Comparison of ENCODE assay signal across 1 cellular context in the genomic region with DNA sequence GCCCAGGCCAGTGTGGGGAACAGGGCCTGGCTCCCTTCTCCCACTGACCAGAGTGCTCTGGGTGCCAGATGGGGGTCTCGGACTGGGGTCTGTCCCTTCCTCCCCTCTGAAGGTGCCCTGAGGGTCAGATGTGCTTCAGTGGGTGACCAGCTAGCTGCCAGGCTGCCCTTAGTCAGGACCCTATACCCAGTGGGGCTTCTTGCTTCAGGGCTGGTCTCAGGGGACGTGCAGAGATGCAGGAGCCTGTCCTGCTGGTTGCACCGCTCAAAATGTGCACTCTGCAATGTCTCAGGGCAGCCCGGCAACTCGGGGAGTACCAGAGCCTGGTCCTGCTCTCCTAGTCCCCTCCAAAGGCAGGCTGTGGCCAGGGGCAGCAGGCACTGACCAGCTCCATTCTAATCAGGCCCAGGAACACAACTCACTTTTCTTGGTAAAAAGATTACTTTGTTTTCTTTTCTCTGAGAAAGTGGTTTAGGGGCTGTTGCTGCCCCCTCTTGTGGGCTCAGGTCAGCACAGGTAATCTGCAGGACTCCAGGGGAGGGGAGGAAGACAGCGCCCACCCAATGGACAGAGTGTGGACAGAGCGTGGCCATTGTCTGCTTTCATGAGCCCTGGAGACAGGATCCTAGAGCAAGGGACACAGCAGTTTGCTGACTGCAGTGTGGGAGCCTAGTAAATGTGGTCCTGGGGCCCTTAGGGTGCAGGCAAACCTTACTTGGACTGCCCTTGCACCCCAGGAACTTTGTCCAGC.
TF ChIP-seq lines count a peak whose summit lies in the region.

No MANE protein-coding gene starts in this region.

TF ChIP-seq in K562, 482 proteins besides CTCF, POLR2A, EP300 and RAD21 (continued from another document and continues in another):
- 0 out of 2 replicates have a peak, but pooled peaks have one; percentile 15 for TF ChIP-seq CAMTA2 (CRISPR knock-in tag; conservative IDR thresholded peaks at IDR 0.05)
- TF ChIP-seq ZNF143 (CRISPR knock-in tag; IDR thresholded peaks at IDR 0.05): 0 out of 2 replicates have a peak, but pooled peaks have one; percentile 27
- 0 out of 2 replicates have a peak, but pooled peaks have one; percentile 21 for TF ChIP-seq JUNB (CRISPR knock-in tag; conservative IDR thresholded peaks at IDR 0.05)
- TF ChIP-seq TCF3 (CRISPR knock-in tag; IDR thresholded peaks at IDR 0.05): 0 out of 2 replicates have a peak, but pooled peaks have one; percentile 10
- 0 out of 2 replicates have a peak, but pooled peaks have one; percentile 30 for TF ChIP-seq CBX1 (IDR thresholded peaks at IDR 0.05; ENCODE audit: low read depth)
- TF ChIP-seq ZBTB17 (CRISPR knock-in tag; IDR thresholded peaks at IDR 0.05): peak; percentile 28; the same call in 1 of the 2 replicates
- TF ChIP-seq ZNF324 (CRISPR knock-in tag; IDR thresholded peaks at IDR 0.05): peak; percentile 31; the same call in 1 of the 2 replicates
- TF ChIP-seq TARDBP (IDR thresholded peaks at IDR 0.05): no peak
- TF ChIP-seq ZBTB1 (CRISPR knock-in tag; IDR thresholded peaks at IDR 0.05; ENCODE audit: borderline replicate concordance, low read depth): peak; percentile 73; the same call in 1 of the 2 replicates
- TF ChIP-seq RERE (CRISPR knock-in tag; IDR thresholded peaks at IDR 0.05; ENCODE audit: borderline replicate concordance): peak; percentile 98
- TF ChIP-seq MYNN (IDR thresholded peaks at IDR 0.05): peak; percentile 68; the same call in 1 of the 2 replicates
- TF ChIP-seq MYNN (CRISPR knock-in tag; IDR thresholded peaks at IDR 0.05): no peak
- TF ChIP-seq DIDO1 (tag; IDR thresholded peaks at IDR 0.05; ENCODE audit: low read depth): peak; percentile 44; the same call in 1 of the 2 replicates
- no peak for TF ChIP-seq TCF7L2 (IDR thresholded peaks at IDR 0.05; ENCODE audit: low read depth, low read length)
- TF ChIP-seq FOXA3 (CRISPR knock-in tag; conservative IDR thresholded peaks at IDR 0.05 in 1 of 2, IDR thresholded peaks at IDR 0.05 in 1 of 2): 0 out of 4 replicates have a peak, but pooled peaks of 1 of the 2 experiments have one; percentile 53
- no peak for TF ChIP-seq EZH2 (IDR thresholded peaks at IDR 0.05; ENCODE audit: borderline replicate concordance, low read depth, low read length)
- TF ChIP-seq RBM22 (IDR thresholded peaks at IDR 0.05; ENCODE audit: low read depth, low read length, poor library complexity, severe bottlenecking): no peak
- peak in 1 of 2 experiments; percentile 18; a peak in 1 of 4 replicates for TF ChIP-seq TEAD1 (CRISPR knock-in tag; IDR thresholded peaks at IDR 0.05)
- peak; percentile 65; the same call in 1 of the 2 replicates for TF ChIP-seq ZNF347 (CRISPR knock-in tag; IDR thresholded peaks at IDR 0.05; ENCODE audit: low read depth)
- TF ChIP-seq ZBTB5 (IDR thresholded peaks at IDR 0.05): no peak
- TF ChIP-seq POLR2G (IDR thresholded peaks at IDR 0.05; ENCODE audit: low read depth, low read length): peak; percentile 68
- peak; percentile 17; the same call in 1 of the 2 replicates for TF ChIP-seq HDAC6 (IDR thresholded peaks at IDR 0.05; ENCODE audit: low read depth, low read length)
- 0 out of 2 replicates have a peak, but pooled peaks have one; percentile 7 for TF ChIP-seq RHOXF2B (CRISPR knock-in tag; conservative IDR thresholded peaks at IDR 0.05)
- no peak for TF ChIP-seq ZNF778 (CRISPR knock-in tag; IDR thresholded peaks at IDR 0.05)
- TF ChIP-seq ETV6 (IDR thresholded peaks at IDR 0.05; ENCODE audit: borderline replicate concordance in 1 of 2, low read depth in 2 of 2, low read length in 1 of 2): no peak
- TF ChIP-seq ETV6 (CRISPR knock-in tag; IDR thresholded peaks at IDR 0.05; ENCODE audit: borderline replicate concordance): no peak
- no peak for TF ChIP-seq ZNF445 (CRISPR knock-in tag; IDR thresholded peaks at IDR 0.05; ENCODE audit: low read depth)
- TF ChIP-seq SNAPC5 (CRISPR knock-in tag; IDR thresholded peaks at IDR 0.05): no peak
- no peak for TF ChIP-seq ZNF23 (CRISPR knock-in tag; IDR thresholded peaks at IDR 0.05)
- peak; percentile 36; the same call in 1 of the 2 replicates for TF ChIP-seq GABPB1 (CRISPR knock-in tag; IDR thresholded peaks at IDR 0.05)
- TF ChIP-seq HEY1 (CRISPR knock-in tag; IDR thresholded peaks at IDR 0.05; ENCODE audit: borderline replicate concordance): no peak
- TF ChIP-seq BCOR (IDR thresholded peaks at IDR 0.05): no peak
- peak; percentile 38; the same call in 1 of the 2 replicates for TF ChIP-seq ZBTB26 (CRISPR knock-in tag; IDR thresholded peaks at IDR 0.05)
- no peak for TF ChIP-seq NCOR1 (IDR thresholded peaks at IDR 0.05)
- TF ChIP-seq PTBP1 (IDR thresholded peaks at IDR 0.05; ENCODE audit: low read depth, low read length): no peak
- no peak; the same call in 1 of the 2 replicates for TF ChIP-seq ZFX (CRISPR knock-in tag; IDR thresholded peaks at IDR 0.05)
- TF ChIP-seq ZNF431 (CRISPR knock-in tag; IDR thresholded peaks at IDR 0.05): 0 out of 2 replicates have a peak, but pooled peaks have one; percentile 26
- TF ChIP-seq RFX1 (IDR thresholded peaks at IDR 0.05): no peak
- 0 out of 2 replicates have a peak, but pooled peaks have one; percentile 68 for TF ChIP-seq FOXP1 (CRISPR knock-in tag; IDR thresholded peaks at IDR 0.05)
- no peak for TF ChIP-seq SFPQ (IDR thresholded peaks at IDR 0.05; ENCODE audit: low read depth, low read length)
- peak; percentile 63; the same call in 1 of the 2 replicates for TF ChIP-seq ERF (CRISPR knock-in tag; IDR thresholded peaks at IDR 0.05)
- peak; percentile 84; the same call in 1 of the 2 replicates for TF ChIP-seq NR4A1 (CRISPR knock-in tag; IDR thresholded peaks at IDR 0.05)
- no peak for TF ChIP-seq NR4A1 (tag; IDR thresholded peaks at IDR 0.05)
- no peak for TF ChIP-seq CHCHD3 (CRISPR knock-in tag; IDR thresholded peaks at IDR 0.05)
- TF ChIP-seq ATF7 (IDR thresholded peaks at IDR 0.05): no peak
- 0 out of 2 replicates have a peak, but pooled peaks have one; percentile 52 for TF ChIP-seq PURB (CRISPR knock-in tag; IDR thresholded peaks at IDR 0.05; ENCODE audit: low read depth)
- TF ChIP-seq, protein P1, sequence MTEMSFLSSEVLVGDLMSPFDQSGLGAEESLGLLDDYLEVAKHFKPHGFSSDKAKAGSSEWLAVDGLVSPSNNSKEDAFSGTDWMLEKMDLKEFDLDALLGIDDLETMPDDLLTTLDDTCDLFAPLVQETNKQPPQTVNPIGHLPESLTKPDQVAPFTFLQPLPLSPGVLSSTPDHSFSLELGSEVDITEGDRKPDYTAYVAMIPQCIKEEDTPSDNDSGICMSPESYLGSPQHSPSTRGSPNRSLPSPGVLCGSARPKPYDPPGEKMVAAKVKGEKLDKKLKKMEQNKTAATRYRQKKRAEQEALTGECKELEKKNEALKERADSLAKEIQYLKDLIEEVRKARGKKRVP (CRISPR knock-in tag; IDR thresholded peaks at IDR 0.05): peak; percentile 61; the same call in 1 of the 2 replicates
- no peak for TF ChIP-seq HDAC3 (IDR thresholded peaks at IDR 0.05; ENCODE audit: borderline replicate concordance, partially characterized antibody)
- no peak for TF ChIP-seq BHLHE40 (IDR thresholded peaks at IDR 0.05; ENCODE audit: low read length)
- no peak for TF ChIP-seq SMAD1 (IDR thresholded peaks at IDR 0.05; ENCODE audit: low read depth, low read length, partially characterized antibody)
- TF ChIP-seq ELF2 (CRISPR knock-in tag; IDR thresholded peaks at IDR 0.05): no peak
- no peak for TF ChIP-seq SMARCA4 (IDR thresholded peaks at IDR 0.05)
- no peak; the same call in none of the 2 replicates for TF ChIP-seq ZNF764 (CRISPR knock-in tag; IDR thresholded peaks at IDR 0.05; ENCODE audit: low read depth)
- peak; percentile 53 for TF ChIP-seq ZNF511 (CRISPR knock-in tag; IDR thresholded peaks at IDR 0.05)
